ENCODE assay signal across 8 cellular contexts in the genomic region with DNA sequence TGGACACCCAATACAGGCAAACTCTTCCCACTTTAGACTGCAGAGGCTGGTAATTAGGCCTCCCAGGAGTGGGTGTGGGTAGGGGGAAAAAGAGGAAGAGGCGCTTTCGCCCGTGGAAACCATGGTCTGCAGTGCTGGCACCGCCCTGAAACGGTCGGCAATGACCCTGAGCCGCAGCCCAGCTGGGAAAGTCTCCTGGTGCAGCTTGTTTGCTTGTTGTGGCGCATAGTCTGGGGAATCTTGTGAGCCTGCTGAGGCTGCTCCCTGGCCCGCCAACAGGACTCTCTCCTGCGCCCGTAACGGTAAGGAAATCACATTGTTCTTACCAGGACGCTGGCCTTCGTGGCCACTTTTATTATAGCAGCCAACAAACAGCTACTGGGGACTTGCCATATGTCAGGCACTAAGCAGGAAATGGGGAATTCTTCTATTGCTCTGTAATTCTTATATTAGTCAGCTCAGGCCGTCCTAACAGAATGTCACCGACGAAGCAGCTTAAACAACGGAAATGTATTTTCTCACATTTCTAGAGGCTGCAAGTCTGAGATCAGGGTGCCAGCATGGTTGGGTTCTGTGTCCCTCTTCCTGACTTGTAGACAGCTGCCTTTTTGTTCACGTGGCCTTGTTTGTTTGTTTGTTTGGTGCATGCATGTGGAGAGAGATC. TPM values are rescaled to one million over a fixed set of nuclear protein-coding genes. Genes with fewer than 3 reads are reported as not detected.
DNase-seq lines count a peak whose midpoint lies in the region; ATAC-seq and TF ChIP-seq lines count a peak whose summit lies in the region.

No MANE protein-coding gene starts in this region.

- CTCF ChIA-PET in OCI-LY7 (lab: Charles Lee; ENCODE audit: unreplicated experiment) (no interaction called here), GM10248 (lab: Yijun Ruan, JAX) (interaction anchor here (0.8 to 2.1 kb wide), 8 partner anchors 9 to 323 kb away, joined by 3 to 6 read pairs (median 4); no protein-coding TSS in a partner anchor)

- H3K4me1 ChIP-seq in thoracic aorta (ENCODE audit: control insufficient read depth in 1 of 2, low read depth in 2 of 2) (peaks cover 13 to 26% of the 10 kb centered on the region in 2 donors), OCI-LY7 (ENCODE audit: insufficient read depth, low read length, poor library complexity, severe bottlenecking) (no peaks in the 10 kb centered on the region)

- no peaks in the 10 kb centered on the region for H4K20me1 ChIP-seq in OCI-LY7 (ENCODE audit: insufficient read depth, low read length)

- no peaks in the 10 kb centered on the region for H3K79me2 ChIP-seq in OCI-LY7 (ENCODE audit: insufficient read depth, low read depth, low read length)

- H3K4me1 Mint-ChIP-seq in activated CD4-positive, alpha-beta T cell treated with anti-CD3 and anti-CD28 coated beads, Interleukin-2, amount 10 ng/mL, durations not matched to agents 24 days and 14 days = peaks cover 13% of the 10 kb centered on the region

- BruUV-seq in OCI-LY7 (replicated peaks; lab: Mats Ljungman, UMichigan) = no TSS peak

- peak overlapping the region; percentile 11 for H3K27ac Mint-ChIP-seq in activated CD4-positive, alpha-beta T cell treated with anti-CD3 and anti-CD28 coated beads, Interleukin-2, amount 10 ng/mL, durations not matched to agents 24 days and 14 days

- DNase-seq in activated CD4-positive, alpha-beta T cell treated with anti-CD3 and anti-CD28 coated beads, Interleukin-2, amount 10 ng/mL, durations not matched to agents 24 days and 14 days = no peak
- no peak for DNase-seq in activated CD4-positive, alpha-beta T cell treated with anti-CD3 and anti-CD28 coated beads, Interleukin-2, amount 50 U/mL, for 1 hour
- DNase-seq in M059J (ENCODE audit: low read depth) (peak; percentile 58), fibroblast of villous mesenchyme (ENCODE audit: low read depth) (peak; percentile 21), thoracic aorta (ENCODE audit: low spot score) (no peak), OCI-LY7 (ENCODE audit: low spot score) (no peak), H4 (ENCODE audit: low spot score) (no peak), GM10248 (ENCODE audit: extremely low spot score) (no peak)

- no peak overlapping the region for H3K4me2 ChIP-seq in OCI-LY7 (ENCODE audit: low read length)

- peak; percentile 67 for ATAC-seq in thoracic aorta (ENCODE audit: insufficient number of reproducible peaks, low FRiP score, low read depth)

- H3K27ac ChIP-seq in thoracic aorta = peak overlapping the region; percentile 72 to 75
- H3K27ac ChIP-seq in OCI-LY7 (ENCODE audit: low read depth, low read length, poor library complexity, severe bottlenecking) = no peak overlapping the region

- H2AFZ ChIP-seq in OCI-LY7 (ENCODE audit: low read length) = no peak overlapping the region

- H3K36me3 Mint-ChIP-seq in activated CD4-positive, alpha-beta T cell treated with anti-CD3 and anti-CD28 coated beads, Interleukin-2, amount 10 ng/mL, durations not matched to agents 24 days and 14 days (ENCODE audit: low read depth) = no peaks in the 10 kb centered on the region

- H3K27me3 Mint-ChIP-seq in activated CD4-positive, alpha-beta T cell treated with anti-CD3 and anti-CD28 coated beads, Interleukin-2, amount 10 ng/mL, durations not matched to agents 24 days and 14 days = peaks cover 3% of the 10 kb centered on the region

- H3K9me2 ChIP-seq in OCI-LY7 (ENCODE audit: insufficient read depth, low read length) = no peaks in the 10 kb centered on the region

- intact Hi-C loops in activated CD4-positive, alpha-beta T cell treated with anti-CD3 and anti-CD28 coated beads, Interleukin-2, amount 10 ng/mL, durations not matched to agents 24 days and 14 days (cut with micrococcal nuclease) = loop anchor here (5.0 kb wide), 1 partner anchor 216 kb away; no protein-coding TSS in a partner anchor
- intact Hi-C loops in OCI-LY7 (cut with micrococcal nuclease; ENCODE audit: unreplicated experiment) = no loop called here

- no peak overlapping the region for H3K4me3 Mint-ChIP-seq in activated CD4-positive, alpha-beta T cell treated with anti-CD3 and anti-CD28 coated beads, Interleukin-2, amount 10 ng/mL, durations not matched to agents 24 days and 14 days

- H3K36me3 ChIP-seq in thoracic aorta = no peaks in the 10 kb centered on the region
- H3K36me3 ChIP-seq in OCI-LY7 (ENCODE audit: insufficient read depth, low read length) = no peaks in the 10 kb centered on the region

- H3K4me3 ChIP-seq in fibroblast of villous mesenchyme (ENCODE audit: low read depth, low read length) (no peak overlapping the region), thoracic aorta (peak overlapping the region; percentile 49), OCI-LY7 (ENCODE audit: low read depth, low read length, poor library complexity, severe bottlenecking) (no peak overlapping the region)

- no peaks in the 10 kb centered on the region for H3K27me3 ChIP-seq in thoracic aorta (replicated peaks; ENCODE audit: insufficient read depth)

- TF ChIP-seq CTCF in fibroblast of villous mesenchyme (IDR thresholded peaks at IDR 0.05; ENCODE audit: insufficient read depth, low read depth, low read length) (no peak), thoracic aorta (IDR thresholded peaks at IDR 0.05) (peak; percentile 25), OCI-LY7 (conservative IDR thresholded peaks at IDR 0.05; ENCODE audit: low read length) (no peak), GM10248 (IDR thresholded peaks at IDR 0.05; ENCODE audit: control extremely low read depth, extremely low read depth, low read depth, missing control alignments) (no peak)

- POLR2A ChIA-PET in OCI-LY7 (lab: Charles Lee) = no interaction called here
- POLR2A ChIA-PET in GM10248 (lab: Yijun Ruan, JAX) = interaction anchor here (0.6 kb wide), 1 partner anchor 119 kb away, joined by 4 read pairs; no protein-coding TSS in a partner anchor

- no peaks in the 10 kb centered on the region for H3K9me3 ChIP-seq in thoracic aorta
- no peaks in the 10 kb centered on the region for H3K9me3 ChIP-seq in OCI-LY7 (ENCODE audit: low read length)

- no peaks in the 10 kb centered on the region for H3K9me3 Mint-ChIP-seq in activated CD4-positive, alpha-beta T cell treated with anti-CD3 and anti-CD28 coated beads, Interleukin-2, amount 10 ng/mL, durations not matched to agents 24 days and 14 days

RNA-seq across cellular contexts. Expression of a gene that starts 52.5 kb away (rescaled TPM):
- 21.5 and 21.6 TPM in 2 replicates for total RNA-seq in activated CD4-positive, alpha-beta T cell treated with anti-CD3 and anti-CD28 coated beads, Interleukin-2, amount 10 ng/mL, durations not matched to agents 24 days and 14 days
- total RNA-seq in M059J (2014; rRNA removed; shearing (Covaris generic)) = 0.44 and 1.1 TPM in 2 replicates
- total RNA-seq in fibroblast of villous mesenchyme (7.3 and 7.4 TPM in 2 replicates), thoracic aorta (10 to 100 TPM; 47.4 to 54.2 TPM), OCI-LY7 (2022) (not detected in 2 replicates)
- total RNA-seq in OCI-LY7 (2014; rRNA removed; shearing (Covaris generic)) = not detected in 2 replicates
- total RNA-seq in H4 (2014; rRNA removed; shearing (Covaris generic)) = 1.2 and 1.7 TPM in 2 replicates

Comparison
In these comparisons a context has a peak if more than half of its experiments do, and no peak if none do; other contexts are left out.
1. DNase-seq: peak in M059J (single experiment) and fibroblast of villous mesenchyme (single experiment); none in activated CD4-positive, alpha-beta T cell treated with anti-CD3 and anti-CD28 coated beads, Interleukin-2, amount 10 ng/mL, durations not matched to agents 24 days and 14 days (single experiment), activated CD4-positive, alpha-beta T cell treated with anti-CD3 and anti-CD28 coated beads, Interleukin-2, amount 50 U/mL, for 1 hour (single experiment), thoracic aorta (single experiment), OCI-LY7 (single experiment), H4 (single experiment) and GM10248 (single experiment).